18 cellular contexts compared by ENCODE assay signal in genomic region chr11:61832207-61832606, GRCh38. TPM values are rescaled to one million over a fixed set of nuclear protein-coding genes. Genes with fewer than 3 reads are reported as not detected.
DNase-seq lines count a peak whose midpoint lies in the region; ATAC-seq and TF ChIP-seq lines count a peak whose summit lies in the region.
"Had no signal": no experiment of that assay in that cellular context is flagged by ENCODE, and none has a peak within 500 bp of the region (broad histone marks: within the 10 kb centered on the region; RNA-seq: fewer than 3 reads in every experiment).

No MANE protein-coding gene starts in this region.

- BruUV-seq in mammary epithelial cell (replicated peaks; lab: Mats Ljungman, UMichigan) = no TSS peak

- in situ Hi-C loops in mammary epithelial cell (cut with MboI; ENCODE audit: low sequenced_read_pairs in 2 of 2) = no loop called here

- no peak overlapping the region for H3K9ac ChIP-seq in SK-N-MC (ENCODE audit: insufficient read length)
- no peak overlapping the region for H3K9ac ChIP-seq in endodermal cell (ENCODE audit: extremely low read depth, low read length, poor library complexity, severe bottlenecking)
- H3K9ac ChIP-seq in smooth muscle cell (ENCODE audit: low read depth) = no peak overlapping the region
- no peak overlapping the region for H3K9ac ChIP-seq in mammary epithelial cell (ENCODE audit: insufficient read depth, low read length)

- 93 to 100% methylated on average over 3 to 4 of the region's 4 CpGs for WGBS in endodermal cell (ENCODE audit: insufficient coverage in 1 of 2, insufficient read length in 1 of 2), 2 experiments
- 90% methylated on average over 4 of the region's 4 CpGs for WGBS in smooth muscle cell (ENCODE audit: low lambda C conversion rate)
- 100% methylated on average over 4 of the region's 4 CpGs for WGBS in mammary epithelial cell (ENCODE audit: low coverage, missing lambda C conversion rate)

- H3K4me2 ChIP-seq in smooth muscle cell (no peak overlapping the region), mammary epithelial cell (ENCODE audit: insufficient read depth, low read depth, low read length) (no peak overlapping the region)

- H3K4me3 ChIP-seq in SK-N-MC (peak overlapping the region; percentile 86; the same call in 1 of the 2 replicates), endodermal cell (ENCODE audit: low read length) (no peak overlapping the region), smooth muscle cell (no peak overlapping the region), mammary epithelial cell (replicated peaks in 1 of 3; ENCODE audit: insufficient read depth in 1 of 3, low read depth in 2 of 3, low read length in 3 of 3) (no peak overlapping the region)

- peaks cover 33% of the 10 kb centered on the region for H3F3A ChIP-seq in smooth muscle cell (ENCODE audit: low read depth)

- no peak for DNase-seq in T-helper 2 cell treated with Interferon-gamma antibody and Interleukin-4, amounts not matched to agents 5 μg/mL and 100 μg/mL, for 36 hours (ENCODE audit: low spot score)
- DNase-seq in T-helper 2 cell (no peak), SK-N-MC (ENCODE audit: low read depth, low spot score) (no peak), endodermal cell (no peak), smooth muscle cell (lab: John Stamatoyannopoulos, UW; ENCODE audit: unreplicated experiment) (no peak), mammary epithelial cell (no peak), anterior cingulate cortex (lab: John Stamatoyannopoulos, UW) (no peak)
- DNase-seq: CD8-positive, alpha-beta T cell; EL; foreskin melanocyte; midbrain; NCI-H1417; NCI-H446 treated with DMSO at 0.1 percent for 48 hours; stimulated activated CD4-positive, alpha-beta T cell treated with anti-CD3 and anti-CD28 coated beads, Interleukin-12 subunit alpha, Interleukin-12 subunit beta, amount 100 ng/mL, for 4 hours; WERI-Rb-1 had no signal

- H3K27ac ChIP-seq in SK-N-MC = peak overlapping the region; percentile 99
- peak overlapping the region; percentile 57 for H3K27ac ChIP-seq in endodermal cell (ENCODE audit: low read depth, low read length)
- H3K27ac ChIP-seq in smooth muscle cell (ENCODE audit: low read depth) = peak overlapping the region; percentile 45
- no peak overlapping the region for H3K27ac ChIP-seq in mammary epithelial cell (ENCODE audit: insufficient read depth, low read depth, low read length)
- H3K27ac ChIP-seq: WERI-Rb-1 had no signal

- no peaks in the 10 kb centered on the region for H3K27me3 ChIP-seq in endodermal cell (ENCODE audit: control insufficient read depth, insufficient read depth, low read length, poor library complexity, severe bottlenecking)
- H3K27me3 ChIP-seq in smooth muscle cell (ENCODE audit: low read depth) = no peaks in the 10 kb centered on the region
- no peaks in the 10 kb centered on the region for H3K27me3 ChIP-seq in mammary epithelial cell (ENCODE audit: insufficient read depth, low read length)

- peaks cover 36% of the 10 kb centered on the region for H3K36me3 ChIP-seq in SK-N-MC (ENCODE audit: insufficient read depth, low read length)
- peaks cover 29% of the 10 kb centered on the region for H3K36me3 ChIP-seq in endodermal cell (ENCODE audit: control insufficient read depth, insufficient read depth, low read length)
- H3K36me3 ChIP-seq in smooth muscle cell (ENCODE audit: low read depth) = no peaks in the 10 kb centered on the region
- H3K36me3 ChIP-seq in mammary epithelial cell (ENCODE audit: insufficient read depth, low read length) = no peaks in the 10 kb centered on the region

- H3K4me1 Mint-ChIP-seq in T-helper 2 cell treated with Interferon-gamma antibody and Interleukin-4, amounts not matched to agents 5 μg/mL and 100 μg/mL, for 36 hours (ENCODE audit: low read depth) = peaks cover 61% of the 10 kb centered on the region
- H3K4me1 Mint-ChIP-seq in endodermal cell = peaks cover 47% of the 10 kb centered on the region

- peaks cover 84% of the 10 kb centered on the region for H4K20me1 ChIP-seq in smooth muscle cell (ENCODE audit: low read depth)
- H4K20me1 ChIP-seq in mammary epithelial cell (ENCODE audit: insufficient read depth, low read length) = no peaks in the 10 kb centered on the region

- no peaks in the 10 kb centered on the region for H3K9me3 ChIP-seq in SK-N-MC (ENCODE audit: low read depth, low read length)
- no peaks in the 10 kb centered on the region for H3K9me3 ChIP-seq in endodermal cell (ENCODE audit: control insufficient read depth, low read length)
- H3K9me3 ChIP-seq in smooth muscle cell (replicated peaks; ENCODE audit: low read depth) = no peaks in the 10 kb centered on the region
- H3K9me3 ChIP-seq in mammary epithelial cell (replicated peaks; ENCODE audit: insufficient read depth, low read length) = no peaks in the 10 kb centered on the region

- H3K4me1 ChIP-seq in endodermal cell (ENCODE audit: control insufficient read depth, insufficient read depth, low read length) (peaks cover 8% of the 10 kb centered on the region), smooth muscle cell (ENCODE audit: low read depth) (peaks cover 28% of the 10 kb centered on the region), mammary epithelial cell (ENCODE audit: insufficient read depth, low read length) (peaks cover 11% of the 10 kb centered on the region)

- H3K36me3 Mint-ChIP-seq in T-helper 2 cell treated with Interferon-gamma antibody and Interleukin-4, amounts not matched to agents 5 μg/mL and 100 μg/mL, for 36 hours (ENCODE audit: low read depth) = peaks cover 38% of the 10 kb centered on the region
- H3K36me3 Mint-ChIP-seq in endodermal cell (ENCODE audit: low read depth) = peaks cover 32% of the 10 kb centered on the region
- H3K36me3 Mint-ChIP-seq: CD8-positive, alpha-beta T cell had no signal

- peaks cover 89% of the 10 kb centered on the region for H3K79me2 ChIP-seq in smooth muscle cell (ENCODE audit: low read depth)
- H3K79me2 ChIP-seq in mammary epithelial cell (ENCODE audit: insufficient read depth, low read length) = peaks cover 79% of the 10 kb centered on the region

- H3K9me3 Mint-ChIP-seq in T-helper 2 cell treated with Interferon-gamma antibody and Interleukin-4, amounts not matched to agents 5 μg/mL and 100 μg/mL, for 36 hours = no peaks in the 10 kb centered on the region
- no peaks in the 10 kb centered on the region for H3K9me3 Mint-ChIP-seq in endodermal cell
- H3K9me3 Mint-ChIP-seq: CD8-positive, alpha-beta T cell; central memory CD8-positive, alpha-beta T cell had no signal

- H2AFZ ChIP-seq in smooth muscle cell (ENCODE audit: low read depth) = no peak overlapping the region
- no peak overlapping the region for H2AFZ ChIP-seq in mammary epithelial cell (ENCODE audit: low read depth, low read length)

- peak overlapping the region; percentile 91 for H3K4me3 Mint-ChIP-seq in T-helper 2 cell treated with Interferon-gamma antibody and Interleukin-4, amounts not matched to agents 5 μg/mL and 100 μg/mL, for 36 hours
- H3K4me3 Mint-ChIP-seq in endodermal cell = no peak overlapping the region
- H3K4me3 Mint-ChIP-seq: CD8-positive, alpha-beta T cell; central memory CD8-positive, alpha-beta T cell had no signal

- ATAC-seq in HG03045 (IDR thresholded peaks at IDR 0.05; ENCODE audit: unreplicated experiment) = no peak
- ATAC-seq: CD8-positive, alpha-beta T cell had no signal

- intact Hi-C loops in mammary epithelial cell (cut with micrococcal nuclease) = no loop called here

- peak overlapping the region; percentile 97 for H3K27ac Mint-ChIP-seq in T-helper 2 cell treated with Interferon-gamma antibody and Interleukin-4, amounts not matched to agents 5 μg/mL and 100 μg/mL, for 36 hours
- H3K27ac Mint-ChIP-seq in endodermal cell = no peak overlapping the region
- H3K27ac Mint-ChIP-seq: CD8-positive, alpha-beta T cell; progenitor cell of endocrine pancreas had no signal

- CTCF ChIA-PET in mammary epithelial cell (lab: Charles Lee; ENCODE audit: low non-redundant PET) = no interaction called here

- H3K27me3 Mint-ChIP-seq in T-helper 2 cell treated with Interferon-gamma antibody and Interleukin-4, amounts not matched to agents 5 μg/mL and 100 μg/mL, for 36 hours (ENCODE audit: low read depth) = no peaks in the 10 kb centered on the region
- no peaks in the 10 kb centered on the region for H3K27me3 Mint-ChIP-seq in endodermal cell (ENCODE audit: insufficient read depth)
- H3K27me3 Mint-ChIP-seq: progenitor cell of endocrine pancreas had no signal

- TF ChIP-seq CTCF in endodermal cell (conservative IDR thresholded peaks at IDR 0.05) (no peak), smooth muscle cell (IDR thresholded peaks at IDR 0.05; ENCODE audit: borderline replicate concordance, insufficient read depth, poor library complexity, severe bottlenecking) (no peak), mammary epithelial cell (conservative IDR thresholded peaks at IDR 0.05 in 1 of 2, IDR thresholded peaks at IDR 0.05 in 1 of 2; ENCODE audit: extremely low read depth in 1 of 2, insufficient read depth in 1 of 2, low read depth in 1 of 2, low read length in 2 of 2) (no peak)

- dilution Hi-C loops in mammary epithelial cell (cut with HindIII; ENCODE audit: low sequenced_read_pairs) = no loop called here

RNA-seq across cellular contexts. Expression of gene FADS2, which starts 4.1 kb away (rescaled TPM):
- total RNA-seq in endodermal cell = 100 to 1,000 TPM; 344 to 381 TPM
- polyA plus RNA-seq in endodermal cell (2013, experiment 1 of 2) = 632 TPM
- 646 TPM for polyA plus RNA-seq in endodermal cell (2013, experiment 2 of 2)
- total RNA-seq in smooth muscle cell = 279 and 332 TPM in 2 replicates
- polyA plus RNA-seq in smooth muscle cell = 285 and 495 TPM in 2 replicates
- total RNA-seq in mammary epithelial cell = 100 to 1,000 TPM in 1 of 2 donors, 10 to 100 TPM in 1; 70.7 to 222 TPM
- polyA plus RNA-seq in mammary epithelial cell = 314 TPM
- 502 TPM for polyA minus RNA-seq in mammary epithelial cell

RNA-seq across cellular contexts. Expression of gene FADS1, which starts 15.4 kb away (rescaled TPM):
- total RNA-seq in endodermal cell (100 to 1,000 TPM; 127 to 138 TPM), smooth muscle cell (122 and 144 TPM in 2 replicates), mammary epithelial cell (10 to 100 TPM; 32.9 to 38.8 TPM)
- 197 TPM for polyA plus RNA-seq in endodermal cell (2013, experiment 1 of 2)
- polyA plus RNA-seq in endodermal cell (2013, experiment 2 of 2) = 191 TPM
- polyA plus RNA-seq in smooth muscle cell (176 and 266 TPM in 2 replicates), mammary epithelial cell (56.1 TPM)
- polyA minus RNA-seq in mammary epithelial cell = 31.0 TPM

RNA-seq across cellular contexts. Expression of gene FEN1, which starts 39.5 kb away (rescaled TPM):
- 10 to 100 TPM; 66.7 to 81.8 TPM for total RNA-seq in endodermal cell
- 52.7 TPM for polyA plus RNA-seq in endodermal cell (2013, experiment 1 of 2)
- polyA plus RNA-seq in endodermal cell (2013, experiment 2 of 2) = 49.1 TPM
- 12.1 and 15.6 TPM in 2 replicates for total RNA-seq in smooth muscle cell
- 21.1 and 23.3 TPM in 2 replicates for polyA plus RNA-seq in smooth muscle cell
- total RNA-seq in mammary epithelial cell = 10 to 100 TPM; 11.7 to 46.1 TPM
- polyA plus RNA-seq in mammary epithelial cell = 65.0 TPM
- 96.1 TPM for polyA minus RNA-seq in mammary epithelial cell

RNA-seq across cellular contexts. Expression of gene TMEM258, which starts 39.8 kb away (rescaled TPM):
- total RNA-seq in endodermal cell (100 to 1,000 TPM; 174 to 180 TPM), smooth muscle cell (97.2 and 118 TPM in 2 replicates), mammary epithelial cell (10 to 100 TPM; 48.2 to 99.7 TPM)
- polyA plus RNA-seq in endodermal cell (2013, experiment 1 of 2) = 351 TPM
- polyA plus RNA-seq in endodermal cell (2013, experiment 2 of 2) = 284 TPM
- polyA plus RNA-seq in smooth muscle cell (300 and 317 TPM in 2 replicates), mammary epithelial cell (202 TPM)
- 79.7 TPM for polyA minus RNA-seq in mammary epithelial cell

RNA-seq across cellular contexts. Expression of gene FADS3, which starts 59.1 kb away (rescaled TPM):
- total RNA-seq in endodermal cell = 10 to 100 TPM; 24.8 to 28.4 TPM
- polyA plus RNA-seq in endodermal cell (2013, experiment 1 of 2) = 13.6 TPM
- polyA plus RNA-seq in endodermal cell (2013, experiment 2 of 2) = 15.8 TPM
- 6.7 and 8.9 TPM in 2 replicates for total RNA-seq in smooth muscle cell
- 13.8 and 28.9 TPM in 2 replicates for polyA plus RNA-seq in smooth muscle cell
- total RNA-seq in mammary epithelial cell = 100 to 1,000 TPM; 149 to 429 TPM
- 128 TPM for polyA plus RNA-seq in mammary epithelial cell
- polyA minus RNA-seq in mammary epithelial cell = 183 TPM
